ENCODE assay signal across 21 cellular contexts in genomic region chr7:8152489-8153192, GRCh38.
A peak's percentile ranks its signal among the peaks of the same experiment; 100 is the strongest.
DNase-seq lines count a peak whose midpoint lies in the region; ATAC-seq, FAIRE-seq and TF ChIP-seq lines count a peak whose summit lies in the region.
"Had no signal": no experiment of that assay in that cellular context is flagged by ENCODE, and none has a peak within 500 bp of the region (broad histone marks: within the 10 kb centered on the region; RNA-seq: fewer than 3 reads in every experiment).

No MANE protein-coding gene starts in this region.

- H3K4me1 Mint-ChIP-seq in activated CD8-positive, alpha-beta memory T cell treated with anti-CD3 and anti-CD28 coated beads, Interleukin-2, amount 10 ng/mL, durations not matched to agents 7 days and 5 days, result peaks cover 13% of the 10 kb centered on the region
- peaks cover 25% of the 10 kb centered on the region for H3K4me1 Mint-ChIP-seq in stimulated activated effector memory CD8-positive, alpha-beta T cell treated with anti-CD3 and anti-CD28 coated beads, Interleukin-12 subunit alpha, Interleukin-12 subunit beta, amount 100 ng/mL, for 72 hours

- peaks cover 76% of the 10 kb centered on the region for H3K4me1 ChIP-seq in Loucy (ENCODE audit: insufficient read depth, low read length, poor library complexity, severe bottlenecking)
- peaks cover 0 to 6% (median 3%) of the 10 kb centered on the region in 4 experiments; a peak in 2 of 7 replicates for H3K4me1 ChIP-seq in H1 (replicated peaks in 1 of 4; ENCODE audit: control insufficient read depth in 3 of 4, insufficient read depth in 4 of 4, low read length in 3 of 4)
- peaks cover 0 to 13% of the 10 kb centered on the region in 2 donors for H3K4me1 ChIP-seq in adrenal gland (replicated peaks in 1 of 2)
- H3K4me1 ChIP-seq: parathyroid adenoma, SJSA1 had no signal

- no peak overlapping the region for H2BK15ac ChIP-seq in H1 (ENCODE audit: low read length)

- H3K9me2 ChIP-seq in Loucy (replicated peaks; ENCODE audit: low read depth, low read length), result no peaks in the 10 kb centered on the region

- peaks cover 12% of the 10 kb centered on the region; the same call in 1 of the 2 replicates for H3F3A ChIP-seq in Loucy (ENCODE audit: low read depth)

- ATAC-seq in activated CD8-positive, alpha-beta memory T cell treated with anti-CD3 and anti-CD28 coated beads, Interleukin-2, amount 10 ng/mL, durations not matched to agents 7 days and 5 days, result peak; percentile 36
- ATAC-seq in stimulated activated effector memory CD8-positive, alpha-beta T cell treated with anti-CD3 and anti-CD28 coated beads, Interleukin-12 subunit alpha, Interleukin-12 subunit beta, amount 100 ng/mL, for 72 hours, result peak; percentile 13
- ATAC-seq in HG02885 (IDR thresholded peaks at IDR 0.05; ENCODE audit: poor library complexity, unreplicated experiment), result no peak
- ATAC-seq: PC-3 had no signal

- POLR2A ChIA-PET in H1 (lab: Charles Lee; ENCODE audit: partially characterized antibody), result no interaction called here

- H2AK5ac ChIP-seq in H1 (ENCODE audit: low read depth, low read length), result no peak overlapping the region

- H2BK20ac ChIP-seq in H1 (ENCODE audit: low read length), result no peak overlapping the region

- H4K20me1 ChIP-seq in Loucy (ENCODE audit: insufficient read depth, low read length, poor library complexity, severe bottlenecking) (no peaks in the 10 kb centered on the region), H1 (replicated peaks in 1 of 2; ENCODE audit: control insufficient read depth in 1 of 2, insufficient read depth in 2 of 2, low read length in 2 of 2) (peaks cover 0 to 2% of the 10 kb centered on the region in 2 experiments)
- H4K20me1 ChIP-seq: BLaER1 had no signal

- no peak overlapping the region for H3K27ac ChIP-seq in H1 (ENCODE audit: low read depth, low read length)
- no peak overlapping the region for H3K27ac ChIP-seq in adrenal gland
- H3K27ac ChIP-seq: BLaER1, parathyroid adenoma, SJSA1 had no signal

- H3K79me2 ChIP-seq in Loucy (ENCODE audit: insufficient read depth, low read length) (no peaks in the 10 kb centered on the region), H1 (ENCODE audit: control insufficient read depth in 1 of 2, insufficient read depth in 2 of 2, low read length in 2 of 2) (no peaks in the 10 kb centered on the region)
- H3K79me2 ChIP-seq: parathyroid adenoma had no signal

- no peaks in the 10 kb centered on the region for H3K79me1 ChIP-seq in H1 (ENCODE audit: low read depth, low read length)

- H3K23me2 ChIP-seq in H1 (ENCODE audit: low read depth, low read length), result peaks cover 6% of the 10 kb centered on the region; the same call in 1 of the 2 replicates

- H4K5ac ChIP-seq in H1 (ENCODE audit: insufficient read length, low read depth, low read length), result no peak overlapping the region

- peak overlapping the region; percentile 42 for H3K27ac Mint-ChIP-seq in activated CD8-positive, alpha-beta memory T cell treated with anti-CD3 and anti-CD28 coated beads, Interleukin-2, amount 10 ng/mL, durations not matched to agents 7 days and 5 days
- H3K27ac Mint-ChIP-seq in stimulated activated effector memory CD8-positive, alpha-beta T cell treated with anti-CD3 and anti-CD28 coated beads, Interleukin-12 subunit alpha, Interleukin-12 subunit beta, amount 100 ng/mL, for 72 hours, result peak overlapping the region; percentile 79
- H3K27ac Mint-ChIP-seq: activated naive CD8-positive, alpha-beta T cell had no signal

- no peak overlapping the region for H3K18ac ChIP-seq in H1 (ENCODE audit: extremely low read depth, low read length)

- no peak overlapping the region for H3K4me2 ChIP-seq in Loucy (ENCODE audit: low read depth, low read length, poor library complexity, severe bottlenecking)
- H3K4me2 ChIP-seq in H1 (ENCODE audit: insufficient read depth in 1 of 2, low read depth in 2 of 2, low read length in 2 of 2), result no peak overlapping the region
- H3K4me2 ChIP-seq: BLaER1 had no signal

- H3K36me3 ChIP-seq in Loucy (ENCODE audit: insufficient read depth, low read length), result no peaks in the 10 kb centered on the region
- H3K36me3 ChIP-seq in H1 (ENCODE audit: control insufficient read depth in 2 of 4, insufficient read depth in 4 of 4, low read length in 3 of 4), result no peaks in the 10 kb centered on the region; a peak in 1 of 8 replicates
- no peaks in the 10 kb centered on the region for H3K36me3 ChIP-seq in adrenal gland (replicated peaks in 1 of 2)
- H3K36me3 ChIP-seq: BLaER1, SJSA1 had no signal

- peak overlapping the region; percentile 54; the same call in 1 of the 2 replicates for H4K8ac ChIP-seq in H1 (ENCODE audit: extremely low read depth, insufficient read depth, low read length)

- peak overlapping the region; percentile 57 for H3K9ac ChIP-seq in Loucy (ENCODE audit: low read depth, low read length, poor library complexity, severe bottlenecking)
- H3K9ac ChIP-seq in H1 (replicated peaks in 1 of 4; ENCODE audit: extremely low read depth in 1 of 4, low read depth in 3 of 4, low read length in 3 of 4), result no peak overlapping the region
- H3K9ac ChIP-seq: BLaER1, parathyroid adenoma had no signal

- peak overlapping the region; percentile 97 for H3K56ac ChIP-seq in H1 (replicated peaks; ENCODE audit: insufficient read length, low read depth, low read length)

- no peak overlapping the region for H3K23ac ChIP-seq in H1 (ENCODE audit: insufficient read length)

- H2AFZ ChIP-seq in Loucy (ENCODE audit: low read length) (no peak overlapping the region), H1 (ENCODE audit: low read length) (no peak overlapping the region)
- H2AFZ ChIP-seq: parathyroid adenoma had no signal

- 84% methylated on average over 4 of the region's 4 CpGs; no CpG with 5 or more reads in 1 of the 2 experiments for WGBS in H1 (ENCODE audit: extremely low coverage in 1 of 2, insufficient coverage in 1 of 2, insufficient read length in 1 of 2, insufficient replicate concordance in 2 of 2, low coverage in 1 of 2, low lambda C conversion rate in 2 of 2, missing lambda C conversion rate in 1 of 2), 2 experiments
- WGBS in adrenal gland, 4 donors, result 83 to 94% (median 88%) methylated on average over 4 of the region's 4 CpGs

- no peak overlapping the region for H3K4me3 Mint-ChIP-seq in activated CD8-positive, alpha-beta memory T cell treated with anti-CD3 and anti-CD28 coated beads, Interleukin-2, amount 10 ng/mL, durations not matched to agents 7 days and 5 days
- H3K4me3 Mint-ChIP-seq in stimulated activated effector memory CD8-positive, alpha-beta T cell treated with anti-CD3 and anti-CD28 coated beads, Interleukin-12 subunit alpha, Interleukin-12 subunit beta, amount 100 ng/mL, for 72 hours, result no peak overlapping the region
- H3K4me3 Mint-ChIP-seq: activated naive CD8-positive, alpha-beta T cell had no signal

- no peak overlapping the region for H3K4me3 ChIP-seq in Loucy (ENCODE audit: low read length, poor library complexity, severe bottlenecking)
- H3K4me3 ChIP-seq in H1 (ENCODE audit: extremely low read depth in 1 of 4, insufficient read depth in 2 of 4, low read depth in 3 of 4, low read length in 4 of 4), result no peak overlapping the region
- no peak overlapping the region for H3K4me3 ChIP-seq in adrenal gland
- H3K4me3 ChIP-seq: BLaER1, lung, SJSA1 had no signal

- no peak for TF ChIP-seq CTCF in Loucy (conservative IDR thresholded peaks at IDR 0.05; ENCODE audit: low read length)
- TF ChIP-seq CTCF in H1 (IDR thresholded peaks at IDR 0.05; ENCODE audit: control extremely low read depth in 1 of 3, insufficient read depth in 1 of 3, low read depth in 1 of 3, low read length in 3 of 3), result no peak
- no peak for TF ChIP-seq CTCF in adrenal gland (IDR thresholded peaks at IDR 0.05)

- CTCF ChIA-PET in activated CD8-positive, alpha-beta memory T cell treated with anti-CD3 and anti-CD28 coated beads, Interleukin-2, amount 10 ng/mL, durations not matched to agents 7 days and 5 days (lab: Charles Lee), result no interaction called here
- CTCF ChIA-PET in H1 (lab: Charles Lee; ENCODE audit: partially characterized antibody), result no interaction called here

- no peak overlapping the region for H3K4ac ChIP-seq in H1 (replicated peaks; ENCODE audit: insufficient read length, low read depth, low read length)

- no peak overlapping the region for H3K14ac ChIP-seq in H1 (ENCODE audit: insufficient read length)

- H3K36me3 Mint-ChIP-seq in activated CD8-positive, alpha-beta memory T cell treated with anti-CD3 and anti-CD28 coated beads, Interleukin-2, amount 10 ng/mL, durations not matched to agents 7 days and 5 days, result peaks cover 3% of the 10 kb centered on the region
- peaks cover 15% of the 10 kb centered on the region for H3K36me3 Mint-ChIP-seq in stimulated activated effector memory CD8-positive, alpha-beta T cell treated with anti-CD3 and anti-CD28 coated beads, Interleukin-12 subunit alpha, Interleukin-12 subunit beta, amount 100 ng/mL, for 72 hours
- H3K36me3 Mint-ChIP-seq: activated naive CD8-positive, alpha-beta T cell had no signal

- TF ChIP-seq POLR2A in H1 (IDR thresholded peaks at IDR 0.05; ENCODE audit: control extremely low read depth in 1 of 2, low read depth in 2 of 2, low read length in 2 of 2), result no peak
- TF ChIP-seq POLR2A in adrenal gland (IDR thresholded peaks at IDR 0.05), result no peak

- intact Hi-C loops in adrenal gland (cut with DNase I), result no loop called here

- FAIRE-seq in H1 (lab: Jason Lieb, UNC), result no peak
- FAIRE-seq: A204.1 had no signal

- H3K27me3 ChIP-seq in Loucy (ENCODE audit: insufficient read depth, low read length, poor library complexity, severe bottlenecking), result no peaks in the 10 kb centered on the region
- H3K27me3 ChIP-seq in H1 (replicated peaks in 1 of 4; ENCODE audit: control insufficient read depth in 3 of 4, extremely low read depth in 1 of 4, insufficient read depth in 3 of 4, low read length in 3 of 4), result no peaks in the 10 kb centered on the region
- H3K27me3 ChIP-seq in adrenal gland, result no peaks in the 10 kb centered on the region
- H3K27me3 ChIP-seq: BLaER1 had no signal

- peaks cover 3% of the 10 kb centered on the region for H3K27me3 Mint-ChIP-seq in activated CD8-positive, alpha-beta memory T cell treated with anti-CD3 and anti-CD28 coated beads, Interleukin-2, amount 10 ng/mL, durations not matched to agents 7 days and 5 days
- H3K27me3 Mint-ChIP-seq: activated naive CD8-positive, alpha-beta T cell had no signal

- H3K9me3 ChIP-seq in Loucy (ENCODE audit: insufficient read depth, low read depth, low read length), result no peaks in the 10 kb centered on the region
- H3K9me3 ChIP-seq in H1 (ENCODE audit: insufficient read depth in 2 of 2, low read depth in 1 of 2, low read length in 1 of 2), result no peaks in the 10 kb centered on the region; a peak in 1 of 4 replicates
- H3K9me3 ChIP-seq in adrenal gland (replicated peaks in 1 of 3), result no peaks in the 10 kb centered on the region
- H3K9me3 ChIP-seq: BLaER1, SJSA1 had no signal

- peaks cover 14% of the 10 kb centered on the region for H3K9me3 Mint-ChIP-seq in activated CD8-positive, alpha-beta memory T cell treated with anti-CD3 and anti-CD28 coated beads, Interleukin-2, amount 10 ng/mL, durations not matched to agents 7 days and 5 days (ENCODE audit: low read depth)
- H3K9me3 Mint-ChIP-seq in stimulated activated effector memory CD8-positive, alpha-beta T cell treated with anti-CD3 and anti-CD28 coated beads, Interleukin-12 subunit alpha, Interleukin-12 subunit beta, amount 100 ng/mL, for 72 hours, result peaks cover 10% of the 10 kb centered on the region

- peak overlapping the region; percentile 70 for H4K91ac ChIP-seq in H1 (replicated peaks; ENCODE audit: insufficient read length, low read length)

- no peak overlapping the region; the same call in 1 of the 2 replicates for H2BK12ac ChIP-seq in H1 (ENCODE audit: low read depth, low read length)

- no peak overlapping the region for H2BK5ac ChIP-seq in H1 (ENCODE audit: low read depth, low read length)

- DNase-seq in activated CD8-positive, alpha-beta memory T cell treated with anti-CD3 and anti-CD28 coated beads, Interleukin-2, amount 10 ng/mL, durations not matched to agents 7 days and 5 days, result no peak
- DNase-seq in activated CD8-positive, alpha-beta memory T cell treated with anti-CD3 and anti-CD28 coated beads, Interleukin-2, amount 50 U/mL, for 48 hours, result no peak
- DNase-seq in H1 (ENCODE audit: low read depth in 1 of 2, low spot score in 2 of 2), result no peak
- no peak for DNase-seq in stimulated activated effector memory CD8-positive, alpha-beta T cell treated with anti-CD3 and anti-CD28 coated beads, Interleukin-12 subunit alpha, Interleukin-12 subunit beta, amount 100 ng/mL, for 72 hours (ENCODE audit: low spot score in 2 of 2)
- DNase-seq in kidney tubule cell (ENCODE audit: low spot score), result no peak
- no peak for DNase-seq in adrenal gland
- DNase-seq: caudate nucleus; effector CD4-positive, alpha-beta T cell; NCI-H1417 treated with DMSO at 0.1 percent for 48 hours; NCI-H2171; NCI-H69; PC-3; substantia nigra had no signal

- no peak for TF ChIP-seq EP300 in H1 (IDR thresholded peaks at IDR 0.05; ENCODE audit: borderline replicate concordance in 1 of 2, low read depth in 2 of 2, low read length in 2 of 2)

- TF ChIP-seq RAD21 in H1 (IDR thresholded peaks at IDR 0.05 in 1 of 2, conservative IDR thresholded peaks at IDR 0.05 in 1 of 2; ENCODE audit: low read depth in 2 of 2, low read length in 2 of 2), result no peak

- H2BK120ac ChIP-seq in H1 (replicated peaks; ENCODE audit: low read depth, low read length), result no peak overlapping the region
